Comparison of ENCODE assay signal across 31 cellular contexts in the genomic region with DNA sequence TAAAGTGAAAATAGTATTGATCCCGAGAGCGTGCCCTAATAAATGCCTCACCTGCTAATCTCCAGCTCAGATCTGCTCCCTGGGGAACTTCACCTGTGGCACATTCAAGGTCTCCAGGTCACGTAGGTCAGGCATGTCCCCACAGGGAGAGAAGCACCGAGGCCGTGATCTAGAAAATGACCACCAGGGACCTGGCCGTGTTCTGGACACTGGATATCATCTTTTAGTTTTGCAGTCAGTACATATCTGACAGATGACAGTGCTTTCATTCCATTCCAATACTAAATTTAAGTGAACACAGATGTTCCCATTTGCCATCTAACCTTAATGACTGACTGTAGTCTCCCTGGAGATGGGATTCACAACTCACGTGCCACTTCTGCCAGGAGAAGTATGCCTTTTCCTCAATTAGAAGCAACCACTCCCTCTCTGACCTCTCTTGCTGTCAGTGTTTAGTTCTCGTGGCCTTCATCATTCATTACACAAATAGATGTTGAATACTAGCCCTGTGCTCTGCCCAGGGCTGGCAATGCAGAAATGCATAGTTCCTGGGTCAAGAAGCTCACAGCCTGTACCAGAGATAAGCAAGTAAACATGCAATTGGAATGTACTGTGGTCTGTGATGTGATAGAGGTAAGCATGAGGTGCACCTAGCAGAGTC.
A peak's percentile ranks its signal among the peaks of the same experiment; 100 is the strongest.
DNase-seq lines count a peak whose midpoint lies in the region; ATAC-seq and TF ChIP-seq lines count a peak whose summit lies in the region.
"Had no signal": no experiment of that assay in that cellular context is flagged by ENCODE, and none has a peak within 500 bp of the region (broad histone marks: within the 10 kb centered on the region; RNA-seq: fewer than 3 reads in every experiment).

No MANE protein-coding gene starts in this region.

- no peaks in the 10 kb centered on the region for H3K79me1 ChIP-seq in neuronal stem cell (ENCODE audit: low read depth, low read length)

- no peak overlapping the region for H3K23ac ChIP-seq in neuronal stem cell (ENCODE audit: low read depth, low read length, poor library complexity)

- peaks cover 0 to 13% of the 10 kb centered on the region in 2 donors for H3K4me1 ChIP-seq in neuronal stem cell (ENCODE audit: control insufficient read depth in 2 of 2, insufficient read depth in 1 of 2, low read depth in 1 of 2, low read length in 2 of 2)
- H3K4me1 ChIP-seq: gastrocnemius medialis had no signal

- no peak overlapping the region for H2AFZ ChIP-seq in neuronal stem cell (ENCODE audit: low read length)

- no peak overlapping the region for H2BK120ac ChIP-seq in neuronal stem cell (ENCODE audit: low read depth, low read length)

- no peak overlapping the region for H3K4me3 Mint-ChIP-seq in glutamatergic neuron (ENCODE audit: unreplicated experiment)
- H3K4me3 Mint-ChIP-seq: activated CD4-positive, alpha-beta T cell treated with anti-CD3 and anti-CD28 coated beads, Interleukin-2, amount 10 ng/mL, durations not matched to agents 7 days and 5 days; activated naive CD4-positive, alpha-beta T cell treated with anti-CD3 and anti-CD28 coated beads for 36 hours; activated T-helper 1 cell treated with anti-CD3 and anti-CD28 coated beads, Interleukin-12 subunit alpha, Interleukin-12 subunit beta, Interleukin-2, Interleukin-4 antibody, amounts not matched to agents 30 ng/mL and 10 ng/mL and 1 ng/mL, durations not matched to agents 14 hours and 24 hours and 36 hours; immature natural killer cell had no signal

- H2BK15ac ChIP-seq in neuronal stem cell (ENCODE audit: low read length): no peak overlapping the region

- peaks cover 2% of the 10 kb centered on the region for H3K27me3 Mint-ChIP-seq in glutamatergic neuron (ENCODE audit: unreplicated experiment)
- H3K27me3 Mint-ChIP-seq: activated CD4-positive, alpha-beta T cell treated with anti-CD3 and anti-CD28 coated beads, Interleukin-2, amount 10 ng/mL, durations not matched to agents 7 days and 5 days had no signal

- no peak overlapping the region for H3K18ac ChIP-seq in neuronal stem cell (ENCODE audit: low read length)

- peaks cover 2% of the 10 kb centered on the region in 2 donors for H3K9me3 ChIP-seq in neuronal stem cell (replicated peaks in 1 of 2; ENCODE audit: control insufficient read depth in 2 of 2, insufficient read depth in 1 of 2, low read depth in 1 of 2, low read length in 2 of 2)
- H3K9me3 ChIP-seq: BLaER1 treated with 17β-estradiol and CSF1 and Interleukin-3, amounts not matched to agents 10 nM and 100 nM; esophagus muscularis mucosa; gastrocnemius medialis; transverse colon had no signal

- TF ChIP-seq CTCF in glutamatergic neuron (IDR thresholded peaks at IDR 0.05; ENCODE audit: partially characterized antibody, unreplicated experiment): peak; percentile 23

- no peak for ATAC-seq in GM19467 (IDR thresholded peaks at IDR 0.05; ENCODE audit: unreplicated experiment)
- ATAC-seq: gastrocnemius medialis, GM12878, left lobe of liver had no signal

- H2AK5ac ChIP-seq in neuronal stem cell (ENCODE audit: low read depth, low read length): no peak overlapping the region

- H3K27ac Mint-ChIP-seq in glutamatergic neuron (ENCODE audit: unreplicated experiment): no peak overlapping the region
- H3K27ac Mint-ChIP-seq: activated CD4-positive, alpha-beta T cell treated with anti-CD3 and anti-CD28 coated beads, Interleukin-2, amount 10 ng/mL, durations not matched to agents 7 days and 5 days; activated naive CD4-positive, alpha-beta T cell treated with anti-CD3 and anti-CD28 coated beads for 36 hours; activated T-helper 1 cell treated with anti-CD3 and anti-CD28 coated beads, Interleukin-12 subunit alpha, Interleukin-12 subunit beta, Interleukin-2, Interleukin-4 antibody, amounts not matched to agents 30 ng/mL and 10 ng/mL and 1 ng/mL, durations not matched to agents 14 hours and 24 hours and 36 hours; immature natural killer cell had no signal

- no peak overlapping the region for H3K14ac ChIP-seq in neuronal stem cell (ENCODE audit: low read length)

- peaks cover 3% of the 10 kb centered on the region for H3K4me1 Mint-ChIP-seq in glutamatergic neuron (ENCODE audit: low read depth, unreplicated experiment)
- H3K4me1 Mint-ChIP-seq: activated CD4-positive, alpha-beta T cell treated with anti-CD3 and anti-CD28 coated beads, Interleukin-2, amount 10 ng/mL, durations not matched to agents 7 days and 5 days; immature natural killer cell had no signal

- H2BK12ac ChIP-seq in neuronal stem cell (ENCODE audit: low read length): peak overlapping the region; percentile 9

- no peak overlapping the region for H4K8ac ChIP-seq in neuronal stem cell (ENCODE audit: low read depth, low read length)

- H3K9ac ChIP-seq in neuronal stem cell (ENCODE audit: low read depth, low read length, poor library complexity): no peak overlapping the region
- H3K9ac ChIP-seq: BLaER1 treated with 17β-estradiol and CSF1 and Interleukin-3, amounts not matched to agents 10 nM and 100 nM; KMS-11 had no signal

- no peak overlapping the region for H3K4ac ChIP-seq in neuronal stem cell (ENCODE audit: low read length)

- H3K27me3 ChIP-seq in neuronal stem cell (ENCODE audit: control insufficient read depth in 3 of 3, insufficient read depth in 3 of 3, low read depth in 1 of 3, low read length in 3 of 3): no peaks in the 10 kb centered on the region
- H3K27me3 ChIP-seq: BLaER1 treated with 17β-estradiol and CSF1 and Interleukin-3, amounts not matched to agents 10 nM and 100 nM; esophagus muscularis mucosa; gastrocnemius medialis; transverse colon had no signal

- H3K4me3 ChIP-seq in neuronal stem cell (ENCODE audit: low read length in 2 of 2): no peak overlapping the region
- H3K4me3 ChIP-seq: BLaER1 treated with 17β-estradiol and CSF1 and Interleukin-3, amounts not matched to agents 10 nM and 100 nM; coronary artery; esophagus muscularis mucosa; gastrocnemius medialis; GM12878; transverse colon had no signal

- no peaks in the 10 kb centered on the region for H3K36me3 Mint-ChIP-seq in glutamatergic neuron (ENCODE audit: unreplicated experiment)
- H3K36me3 Mint-ChIP-seq: immature natural killer cell had no signal

- H3K9me3 Mint-ChIP-seq in glutamatergic neuron (ENCODE audit: unreplicated experiment): no peaks in the 10 kb centered on the region
- H3K9me3 Mint-ChIP-seq: activated CD4-positive, alpha-beta T cell treated with anti-CD3 and anti-CD28 coated beads, Interleukin-2, amount 10 ng/mL, durations not matched to agents 7 days and 5 days; activated naive CD4-positive, alpha-beta T cell treated with anti-CD3 and anti-CD28 coated beads for 36 hours; activated T-helper 1 cell treated with anti-CD3 and anti-CD28 coated beads, Interleukin-12 subunit alpha, Interleukin-12 subunit beta, Interleukin-2, Interleukin-4 antibody, amounts not matched to agents 30 ng/mL and 10 ng/mL and 1 ng/mL, durations not matched to agents 14 hours and 24 hours and 36 hours; immature natural killer cell had no signal

- no peak overlapping the region for H3K27ac ChIP-seq in neuronal stem cell (replicated peaks; ENCODE audit: low read length)
- H3K27ac ChIP-seq: BLaER1 treated with 17β-estradiol and CSF1 and Interleukin-3, amounts not matched to agents 10 nM and 100 nM; coronary artery; esophagus muscularis mucosa; gastrocnemius medialis; KMS-11 had no signal

- H3K36me3 ChIP-seq in neuronal stem cell (replicated peaks in 1 of 2; ENCODE audit: control insufficient read depth in 2 of 2, insufficient read depth in 2 of 2, low read length in 2 of 2): no peaks in the 10 kb centered on the region
- H3K36me3 ChIP-seq: BLaER1 treated with 17β-estradiol and CSF1 and Interleukin-3, amounts not matched to agents 10 nM and 100 nM; esophagus muscularis mucosa; gastrocnemius medialis; transverse colon had no signal

- peak; percentile 36 for DNase-seq in AG20443 (ENCODE audit: low spot score)
- peak; percentile 45 for DNase-seq in HS-5 (ENCODE audit: low read depth)
- no peak for DNase-seq in glutamatergic neuron
- DNase-seq in neuronal stem cell (ENCODE audit: low spot score): no peak
- no peak for DNase-seq in NCI-H1105 treated with DMSO at 0.1 percent for 48 hours (lab: John Stamatoyannopoulos, UW)
- DNase-seq in effector CD4-positive, alpha-beta T cell: no peak
- no peak for DNase-seq in NCI-H128 (lab: John Stamatoyannopoulos, UW; ENCODE audit: unreplicated experiment)
- DNase-seq: activated CD4-positive, alpha-beta T cell treated with anti-CD3 and anti-CD28 coated beads, Interleukin-2, amount 10 ng/mL, durations not matched to agents 7 days and 5 days; activated naive CD4-positive, alpha-beta T cell treated with anti-CD3 and anti-CD28 coated beads for 36 hours; Calu3; DND-41; gastrocnemius medialis; hypothalamus; immature natural killer cell; mesendoderm; MM.1S; NCI-H146; NCI-H2107; nucleus accumbens; OCI-M1; stimulated activated CD4-positive, alpha-beta T cell treated with anti-CD3 and anti-CD28 coated beads, Interleukin-2, amount 100 ng/mL, for 24 hours; T-helper 9 cell; transverse colon had no signal

- H4K91ac ChIP-seq in neuronal stem cell (ENCODE audit: low read depth, low read length, poor library complexity): no peak overlapping the region

- WGBS in neuronal stem cell (ENCODE audit: extremely low coverage in 2 of 2, insufficient read length in 2 of 2, insufficient replicate concordance in 1 of 2), 2 donors: no CpG with 5 or more reads among the region's 8 CpGs

- no peak overlapping the region for H2BK5ac ChIP-seq in neuronal stem cell (ENCODE audit: low read length)

- no peak overlapping the region for H3K4me2 ChIP-seq in neuronal stem cell (ENCODE audit: insufficient read depth, low read length, poor library complexity, severe bottlenecking)
- H3K4me2 ChIP-seq: BLaER1 treated with 17β-estradiol and CSF1 and Interleukin-3, amounts not matched to agents 10 nM and 100 nM; KMS-11 had no signal

Comparison
In these comparisons a context has a peak if more than half of its experiments do, and no peak if none do; other contexts are left out.
1. DNase-seq: peak in AG20443 (single experiment) and HS-5 (single experiment); none in glutamatergic neuron (single experiment), neuronal stem cell (single experiment), NCI-H1105 treated with DMSO at 0.1 percent for 48 hours (single experiment), effector CD4-positive, alpha-beta T cell (single experiment) and NCI-H128 (single experiment).